ENCODE assay signal across 10 cellular contexts in genomic region chr12:113461666-113462065, GRCh38. TPM values are rescaled to one million over a fixed set of nuclear protein-coding genes. Genes with fewer than 3 reads are reported as not detected.
DNase-seq lines count a peak whose midpoint lies in the region; ATAC-seq, FAIRE-seq and TF ChIP-seq lines count a peak whose summit lies in the region.
"Had no signal": no experiment of that assay in that cellular context is flagged by ENCODE, and none has a peak within 500 bp of the region (broad histone marks: within the 10 kb centered on the region; RNA-seq: fewer than 3 reads in every experiment).

No MANE protein-coding gene starts in this region.

- H3K9ac ChIP-seq in endodermal cell (ENCODE audit: extremely low read depth, low read length, poor library complexity, severe bottlenecking) = no peak overlapping the region

- H3K27ac ChIP-seq in A549 (no peak overlapping the region), endodermal cell (ENCODE audit: low read depth, low read length) (no peak overlapping the region)
- H3K27ac ChIP-seq: thoracic aorta had no signal

- H3K9me3 Mint-ChIP-seq in endodermal cell = no peaks in the 10 kb centered on the region

- ATAC-seq in A549 = peak in 1 of 2 experiments; percentile 56; a peak in 3 of 6 replicates
- ATAC-seq in GM21825 (IDR thresholded peaks at IDR 0.05; ENCODE audit: unreplicated experiment) = no peak
- no peak for ATAC-seq in HG03039 (IDR thresholded peaks at IDR 0.05; ENCODE audit: unreplicated experiment)

- no peak overlapping the region for H3K4me2 ChIP-seq in A549

- no peaks in the 10 kb centered on the region for H3K9me3 ChIP-seq in A549
- H3K9me3 ChIP-seq in endodermal cell (ENCODE audit: control insufficient read depth, low read length) = no peaks in the 10 kb centered on the region
- H3K9me3 ChIP-seq: thoracic aorta had no signal

- 28% methylated on average over 5 of the region's 5 CpGs for WGBS in A549 (ENCODE audit: missing lambda C conversion rate)
- WGBS in endodermal cell (ENCODE audit: insufficient coverage in 1 of 2, insufficient read length in 1 of 2), 2 experiments = 17 to 32% methylated on average over 3 to 4 of the region's 5 CpGs

- TF ChIP-seq CTCF in A549 (IDR thresholded peaks at IDR 0.05) (peak; percentile 36), GM10266 (IDR thresholded peaks at IDR 0.05; ENCODE audit: control insufficient read depth, insufficient read depth, low read depth, missing control alignments) (peak; percentile 47), endodermal cell (conservative IDR thresholded peaks at IDR 0.05) (peak; percentile 79)

- peaks cover 15% of the 10 kb centered on the region for H3K4me1 Mint-ChIP-seq in endodermal cell

- CTCF ChIA-PET in A549 (lab: Yijun Ruan, JAX) = interaction anchor here (0.5 to 3.3 kb wide), 38 partner anchors 8 to 467 kb away, joined by 3 to 60 read pairs (median 4); no protein-coding TSS in a partner anchor

- POLR2A ChIA-PET in A549 (lab: Yijun Ruan, JAX) = no interaction called here

- FAIRE-seq in A549 (lab: Jason Lieb, UNC) = no peak

- TF ChIP-seq POLR2A in A549 (IDR thresholded peaks at IDR 0.05; ENCODE audit: low read length) = no peak

- no peaks in the 10 kb centered on the region for H3K36me3 Mint-ChIP-seq in endodermal cell (ENCODE audit: low read depth)

- DNase-seq in A549 (ENCODE audit: low read depth in 1 of 2, low spot score in 1 of 2) = peak; percentile 70 to 77
- peak; percentile 55 for DNase-seq in GM10266 (ENCODE audit: extremely low spot score)
- DNase-seq in NCI-H82 (lab: John Stamatoyannopoulos, UW) = peak; percentile 69
- DNase-seq in endodermal cell = peak; percentile 76
- DNase-seq in retina = no peak
- no peak for DNase-seq in glomerular visceral epithelial cell (ENCODE audit: extremely low spot score)

- peaks cover 90% of the 10 kb centered on the region for H3K27me3 ChIP-seq in endodermal cell (ENCODE audit: control insufficient read depth, insufficient read depth, low read length, poor library complexity, severe bottlenecking)

- TF ChIP-seq EP300 in A549 (IDR thresholded peaks at IDR 0.05) = no peak

- H3K4me3 Mint-ChIP-seq in endodermal cell = no peak overlapping the region

- no peaks in the 10 kb centered on the region for H3K36me3 ChIP-seq in endodermal cell (ENCODE audit: control insufficient read depth, insufficient read depth, low read length)
- H3K36me3 ChIP-seq: thoracic aorta had no signal

- TF ChIP-seq RAD21 in A549 (conservative IDR thresholded peaks at IDR 0.05 in 1 of 2, IDR thresholded peaks at IDR 0.05 in 1 of 2) = peak in 1 of 2 experiments; percentile 20; a peak in 1 of 5 replicates

- H3K27ac Mint-ChIP-seq in endodermal cell = no peak overlapping the region

- H3K4me1 ChIP-seq in A549 (peaks cover 24% of the 10 kb centered on the region), endodermal cell (ENCODE audit: control insufficient read depth, insufficient read depth, low read length) (no peaks in the 10 kb centered on the region)

- H3K4me3 ChIP-seq in A549 (no peak overlapping the region), endodermal cell (ENCODE audit: low read length) (no peak overlapping the region)

- H3K27me3 Mint-ChIP-seq in endodermal cell (ENCODE audit: insufficient read depth) = peaks cover 90% of the 10 kb centered on the region

TF ChIP-seq in A549, 52 proteins besides CTCF, POLR2A, EP300 and RAD21:
- TF ChIP-seq FOXS1 (CRISPR knock-in tag; IDR thresholded peaks at IDR 0.05) = no peak
- no peak for TF ChIP-seq MAZ (IDR thresholded peaks at IDR 0.05; ENCODE audit: borderline replicate concordance, low read depth, low read length)
- no peak for TF ChIP-seq RFX5 (IDR thresholded peaks at IDR 0.05)
TF ChIP-seq in A549: peak in this region for 0.

RNA-seq across cellular contexts. Expression of gene LHX5, which starts 10.0 kb away (rescaled TPM):
- not detected in 2 replicates for polyA plus RNA-seq in A549 (2011; rRNA removed)
- polyA plus RNA-seq in A549 (2012; cell fraction: cytosol; rRNA removed) = not detected in 2 replicates
- polyA plus RNA-seq in A549 (2012; cell fraction: nucleus; rRNA removed) = 0.01 TPM in 1 of 2 replicates, not detected in the other
- not detected in 3 replicates for polyA plus RNA-seq in A549 (2017; fragmentation: RNase III; extraction: RNeasy Plus Mini Kit Qiagen cat#74134 plus additional on column Dnase treatment)
- not detected in 2 replicates for polyA minus RNA-seq in A549 (2011; rRNA and poly(A)+ RNA removed)
- under 1 TPM in 1 of 2 donors, not detected in 1; 0.18 TPM for total RNA-seq in endodermal cell
- 8.2 TPM for polyA plus RNA-seq in endodermal cell (2013, experiment 1 of 2)
- polyA plus RNA-seq in endodermal cell (2013, experiment 2 of 2) = 7.5 TPM
- total RNA-seq: thoracic aorta had no signal

RNA-seq across cellular contexts. Expression of gene SDSL, which starts 39.5 kb away (rescaled TPM):
- polyA plus RNA-seq in A549 (2011; rRNA removed) (21.0 and 22.0 TPM in 2 replicates), A549 (2017; fragmentation: RNase III; extraction: RNeasy Plus Mini Kit Qiagen cat#74134 plus additional on column Dnase treatment) (26.3 to 28.0 TPM (median 26.7 TPM) in 3 replicates)
- 45.0 and 55.4 TPM in 2 replicates for polyA plus RNA-seq in A549 (2012; cell fraction: cytosol; rRNA removed)
- 41.1 and 51.2 TPM in 2 replicates for polyA plus RNA-seq in A549 (2012; cell fraction: nucleus; rRNA removed)
- polyA minus RNA-seq in A549 (2011; rRNA and poly(A)+ RNA removed) = 10.7 and 18.6 TPM in 2 replicates
- total RNA-seq in endodermal cell = 1 to 10 TPM; 2.4 to 5.7 TPM
- 3.9 TPM for polyA plus RNA-seq in endodermal cell (2013, experiment 1 of 2)
- 6.6 TPM for polyA plus RNA-seq in endodermal cell (2013, experiment 2 of 2)

RNA-seq across cellular contexts. Expression of gene SDS, which starts 58.0 kb away (rescaled TPM):
- polyA plus RNA-seq in A549 (2011; rRNA removed) (3.7 and 3.9 TPM in 2 replicates), A549 (2017; fragmentation: RNase III; extraction: RNeasy Plus Mini Kit Qiagen cat#74134 plus additional on column Dnase treatment) (5.4 to 7.3 TPM (median 6.5 TPM) in 3 replicates)
- polyA plus RNA-seq in A549 (2012; cell fraction: cytosol; rRNA removed) = 6.4 and 8.1 TPM in 2 replicates
- 10.0 and 10.8 TPM in 2 replicates for polyA plus RNA-seq in A549 (2012; cell fraction: nucleus; rRNA removed)
- 3.8 and 4.2 TPM in 2 replicates for polyA minus RNA-seq in A549 (2011; rRNA and poly(A)+ RNA removed)
- total RNA-seq in endodermal cell = not detected
- not detected for polyA plus RNA-seq in endodermal cell (2013, experiment 1 of 2)
- polyA plus RNA-seq in endodermal cell (2013, experiment 2 of 2) = not detected
- polyA plus RNA-seq: neural cell had no signal

Comparison
In these comparisons a context has a peak if more than half of its experiments do, and no peak if none do; other contexts are left out.
1. DNase-seq: peak in A549 (2 of 2), GM10266 (single experiment), NCI-H82 (single experiment) and endodermal cell (single experiment); none in retina (single experiment) and glomerular visceral epithelial cell (single experiment).
2. Peak in every context shown above with its lines, with median percentiles within 50 percentile points of each other: CTCF ChIP-seq.